ENCODE assay signal across 25 cellular contexts in the genomic region with DNA sequence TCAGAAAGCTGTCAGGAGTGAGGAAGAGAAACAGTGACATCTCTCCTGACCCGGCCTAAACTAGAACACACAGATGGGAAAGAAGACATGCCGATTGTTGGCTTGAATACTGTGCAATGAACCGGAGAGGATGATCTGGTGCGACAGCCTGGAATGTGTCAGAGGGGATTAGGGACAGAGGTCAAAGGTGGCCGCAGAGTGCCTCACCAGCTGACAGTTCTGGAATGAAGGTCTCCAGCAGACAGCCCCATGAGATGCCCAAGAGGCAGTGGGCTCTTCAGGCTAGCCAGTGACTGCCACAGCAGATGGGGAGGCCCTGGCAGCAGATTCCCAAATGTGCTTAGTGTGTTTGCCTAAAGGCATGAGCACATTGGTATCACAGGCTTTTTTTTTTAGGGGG.
"Had no signal": no experiment of that assay in that cellular context is flagged by ENCODE, and none has a peak within 500 bp of the region (broad histone marks: within the 10 kb centered on the region; RNA-seq: fewer than 3 reads in every experiment).

No MANE protein-coding gene starts in this region.

- H3K9me3 Mint-ChIP-seq: brain had no signal

- H3K36me3 Mint-ChIP-seq: activated CD8-positive, alpha-beta memory T cell treated with anti-CD3 and anti-CD28 coated beads, Interleukin-2, amount 10 ng/mL, durations not matched to agents 7 days and 5 days; activated naive CD8-positive, alpha-beta T cell; brain had no signal

- H3K9me2 ChIP-seq: SK-N-SH had no signal

- H3K9me3 ChIP-seq: SK-N-SH had no signal

- H3K27me3 Mint-ChIP-seq: activated B cell treated with CpG ODN at 0.5 μM for 24 hours; activated CD4-positive, alpha-beta T cell treated with anti-CD3 and anti-CD28 coated beads, Interleukin-2, amount 10 ng/mL, durations not matched to agents 24 days and 14 days; activated CD8-positive, alpha-beta memory T cell treated with anti-CD3 and anti-CD28 coated beads, Interleukin-2, amount 10 ng/mL, durations not matched to agents 7 days and 5 days; activated naive CD8-positive, alpha-beta T cell; activated T-cell treated with anti-CD3 and anti-CD28 coated beads, Interleukin-2, amount 50 U/mL, for 24 hours; central memory CD8-positive, alpha-beta T cell had no signal

- H3K27ac Mint-ChIP-seq: activated B cell treated with CpG ODN at 0.5 μM for 24 hours; activated CD4-positive, alpha-beta T cell treated with anti-CD3 and anti-CD28 coated beads, Interleukin-2, amount 10 ng/mL, durations not matched to agents 24 days and 14 days; activated CD8-positive, alpha-beta memory T cell treated with anti-CD3 and anti-CD28 coated beads, Interleukin-2, amount 10 ng/mL, durations not matched to agents 7 days and 5 days; activated naive CD8-positive, alpha-beta T cell; activated T-cell treated with anti-CD3 and anti-CD28 coated beads, Interleukin-2, amount 50 U/mL, for 24 hours; activated T-helper 1 cell treated with anti-CD3 and anti-CD28 coated beads, Interleukin-12 subunit alpha, Interleukin-12 subunit beta, Interleukin-2, Interleukin-4 antibody, amounts not matched to agents 30 ng/mL and 10 ng/mL and 1 ng/mL, durations not matched to agents 14 hours and 24 hours and 36 hours; brain had no signal

- H3K4me1 Mint-ChIP-seq: activated B cell treated with CpG ODN at 0.5 μM for 24 hours; activated CD4-positive, alpha-beta T cell treated with anti-CD3 and anti-CD28 coated beads, Interleukin-2, amount 10 ng/mL, durations not matched to agents 24 days and 14 days; activated CD8-positive, alpha-beta memory T cell treated with anti-CD3 and anti-CD28 coated beads, Interleukin-2, amount 10 ng/mL, durations not matched to agents 7 days and 5 days; central memory CD8-positive, alpha-beta T cell had no signal

- H3K4me2 ChIP-seq: SK-N-SH had no signal

- DNase-seq: activated B cell treated with CpG ODN at 0.5 μM for 24 hours; activated CD4-positive, alpha-beta T cell treated with anti-CD3 and anti-CD28 coated beads for 1 hour; activated CD4-positive, alpha-beta T cell treated with anti-CD3 and anti-CD28 coated beads, Interleukin-2, amount 10 ng/mL, durations not matched to agents 24 days and 14 days; activated CD4-positive, alpha-beta T cell treated with anti-CD3 and anti-CD28 coated beads, Interleukin-2, amount 50 U/mL, for 48 hours; activated CD8-positive, alpha-beta memory T cell treated with anti-CD3 and anti-CD28 coated beads, Interleukin-2, amount 10 ng/mL, durations not matched to agents 7 days and 5 days; activated effector memory CD4-positive, alpha-beta T cell treated with Interleukin-2 at 50 U/mL for 16 hours; activated naive CD4-positive, alpha-beta T cell; activated T-cell treated with anti-CD3 and anti-CD28 coated beads, Interleukin-2, amount 50 U/mL, for 24 hours; Karpas-422; NCI-H1048; NCI-H146; NCI-H187 treated with DMSO at 0.1 percent for 48 hours; NCI-H2081 treated with DMSO at 0.1 percent for 48 hours; NCI-H2171; NCI-H2227 treated with DMSO at 0.1 percent for 48 hours; NCI-H446 treated with DMSO at 0.1 percent for 48 hours; NCI-H524 treated with DMSO at 0.1 percent for 48 hours; NCI-H748 treated with DMSO at 0.1 percent for 48 hours; RPMI8226; SK-N-SH; T-helper 1 cell had no signal

- H3K9ac ChIP-seq: SK-N-SH had no signal

- H3K4me3 Mint-ChIP-seq: activated B cell treated with CpG ODN at 0.5 μM for 24 hours; activated CD4-positive, alpha-beta T cell treated with anti-CD3 and anti-CD28 coated beads, Interleukin-2, amount 10 ng/mL, durations not matched to agents 24 days and 14 days; activated CD8-positive, alpha-beta memory T cell treated with anti-CD3 and anti-CD28 coated beads, Interleukin-2, amount 10 ng/mL, durations not matched to agents 7 days and 5 days; activated naive CD8-positive, alpha-beta T cell; activated T-cell treated with anti-CD3 and anti-CD28 coated beads, Interleukin-2, amount 50 U/mL, for 24 hours; activated T-helper 1 cell treated with anti-CD3 and anti-CD28 coated beads, Interleukin-12 subunit alpha, Interleukin-12 subunit beta, Interleukin-2, Interleukin-4 antibody, amounts not matched to agents 30 ng/mL and 10 ng/mL and 1 ng/mL, durations not matched to agents 14 hours and 24 hours and 36 hours; brain; central memory CD8-positive, alpha-beta T cell had no signal
